Comparison of ENCODE assay signal across 35 cellular contexts in the genomic region with DNA sequence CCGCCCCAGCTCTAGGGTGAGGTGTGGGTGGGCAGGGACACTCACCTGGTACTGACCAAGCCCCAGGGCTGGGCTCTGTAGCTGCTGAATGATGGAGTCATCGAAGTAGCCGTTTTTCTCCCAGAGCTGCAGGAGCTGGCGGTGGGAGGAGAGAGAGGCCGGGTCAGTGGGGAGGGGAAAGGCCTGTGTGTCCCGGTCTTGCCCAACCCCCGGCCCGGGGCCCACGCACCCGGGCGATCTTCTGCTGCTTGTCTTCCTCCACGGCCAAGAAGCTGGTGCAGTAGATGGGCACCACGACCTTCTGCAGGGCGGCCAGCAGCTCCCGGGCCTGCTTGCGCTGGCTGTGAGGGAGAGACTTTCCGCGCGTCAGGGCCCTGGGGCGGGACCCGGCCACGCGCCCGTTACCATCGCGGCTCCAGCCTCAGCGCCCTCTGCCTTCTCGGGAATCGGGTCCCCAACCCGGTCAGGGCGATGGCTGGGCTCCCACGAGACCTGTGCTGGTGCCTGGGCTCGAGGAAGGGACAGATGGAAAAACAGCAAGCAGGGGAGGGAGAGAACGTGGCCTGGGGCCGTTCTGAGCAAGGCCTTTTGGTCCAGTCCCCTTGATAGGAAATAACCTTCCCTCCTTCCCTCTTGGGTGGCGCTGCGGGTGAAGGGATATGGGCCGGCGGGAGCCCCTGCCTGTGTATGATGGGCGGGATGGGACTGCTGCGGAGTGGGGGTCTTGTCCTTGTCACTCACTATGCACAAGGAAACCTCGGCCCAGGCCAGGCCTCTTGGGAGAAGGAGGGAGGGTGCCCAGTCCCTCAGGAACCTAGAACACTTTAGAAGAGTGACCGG. TPM values are rescaled to one million over a fixed set of nuclear protein-coding genes. Genes with fewer than 3 reads are reported as not detected.
"Had no signal": no experiment of that assay in that cellular context is flagged by ENCODE, and none has a peak within 500 bp of the region (broad histone marks: within the 10 kb centered on the region; RNA-seq: fewer than 3 reads in every experiment).

No MANE protein-coding gene starts in this region.

- ATAC-seq: esophagus mucosa; gastroesophageal sphincter; heart left ventricle; left lung; naive thymus-derived CD4-positive, alpha-beta T cell; psoas muscle; right cardiac atrium; stimulated activated memory B cell treated with anti-CD40 and anti-IgM and Interleukin-4, amounts not matched to agents 10 μg/mL and 1 μg/mL and 100 μg/mL, for 72 hours had no signal

- H3K36me3 ChIP-seq: neural progenitor cell had no signal

- FAIRE-seq: colon, kidney, urothelium cell line had no signal

- H3K4me3 Mint-ChIP-seq: dendritic cell treated with granulocyte-macrophage colony-stimulating factor and Interleukin-4, amounts not matched to agents 40 ng/mL and 50 ng/mL, for 4 days; endodermal cell; naive thymus-derived CD4-positive, alpha-beta T cell; nephron; neural progenitor cell; stimulated activated memory B cell treated with anti-CD40 and anti-IgM and Interleukin-4, amounts not matched to agents 10 μg/mL and 1 μg/mL and 100 μg/mL, for 72 hours; stimulated activated naive CD8-positive, alpha-beta T cell treated with anti-CD3 and anti-CD28 coated beads, Interleukin-15, Interleukin-2, amounts not matched to agents 100 ng/mL and 50 ng/mL, for 24 hours had no signal

- H3K9me3 Mint-ChIP-seq: dendritic cell treated with granulocyte-macrophage colony-stimulating factor and Interleukin-4, amounts not matched to agents 40 ng/mL and 50 ng/mL, for 4 days; endodermal cell; naive thymus-derived CD4-positive, alpha-beta T cell; nephron; neural progenitor cell; stimulated activated memory B cell treated with anti-CD40 and anti-IgM and Interleukin-4, amounts not matched to agents 10 μg/mL and 1 μg/mL and 100 μg/mL, for 72 hours; stimulated activated naive CD8-positive, alpha-beta T cell treated with anti-CD3 and anti-CD28 coated beads, Interleukin-15, Interleukin-2, amounts not matched to agents 100 ng/mL and 50 ng/mL, for 24 hours had no signal

- H2AFZ ChIP-seq: hepatocyte, neural progenitor cell had no signal

- H3K27me3 ChIP-seq: gastroesophageal sphincter, heart left ventricle, hepatocyte, left lung, neural progenitor cell, ovary, sigmoid colon, tibial nerve, upper lobe of left lung had no signal

- H3K27ac Mint-ChIP-seq: dendritic cell treated with granulocyte-macrophage colony-stimulating factor and Interleukin-4, amounts not matched to agents 40 ng/mL and 50 ng/mL, for 4 days; endodermal cell; nephron; neural progenitor cell had no signal

- H3K4me3 ChIP-seq: gastroesophageal sphincter, heart left ventricle, hepatocyte, left lung, neural progenitor cell, ovary, psoas muscle, sigmoid colon, thoracic aorta, tibial nerve, upper lobe of left lung had no signal

- H3K27ac ChIP-seq: epithelial cell of prostate, gastroesophageal sphincter, heart left ventricle, hepatocyte, left lung, neural progenitor cell, ovary, psoas muscle, sigmoid colon, thoracic aorta, tibial nerve, upper lobe of left lung had no signal

- H3K9ac ChIP-seq: neural progenitor cell had no signal

- H3K9me3 ChIP-seq: gastroesophageal sphincter, heart left ventricle, left lung, ovary, psoas muscle, sigmoid colon, thoracic aorta, tibial nerve, upper lobe of left lung had no signal

- H3K4me1 Mint-ChIP-seq: endodermal cell; naive thymus-derived CD4-positive, alpha-beta T cell; nephron; neural progenitor cell had no signal

- DNase-seq: effector CD8-positive, alpha-beta T cell; endodermal cell; foreskin fibroblast; heart left ventricle; kidney; left lung; mesendoderm; midbrain; naive thymus-derived CD4-positive, alpha-beta T cell; nucleus accumbens; ovary; posterior cingulate gyrus; psoas muscle; sigmoid colon; stimulated activated CD4-positive, alpha-beta T cell treated with anti-CD3 and anti-CD28 coated beads, Interleukin-2, amount 100 ng/mL, for 24 hours; stimulated activated CD4-positive, alpha-beta T cell treated with anti-CD3 and anti-CD28 coated beads, Interleukin-4, amount 100 ng/mL, for 24 hours had no signal

- H3K4me2 ChIP-seq: hepatocyte, neural progenitor cell had no signal

- H3K4me1 ChIP-seq: gastroesophageal sphincter, heart left ventricle, left lung, neural progenitor cell, psoas muscle, sigmoid colon, tibial nerve, upper lobe of left lung had no signal

RNA-seq across cellular contexts. Expression of a gene that starts 34.8 kb away (rescaled TPM):
- total RNA-seq: esophagus mucosa; gastroesophageal sphincter; heart left ventricle; hepatocyte; kidney; left lung; lower leg skin; lung microvascular endothelial cell; mucosa of gallbladder; naive thymus-derived CD4-positive, alpha-beta T cell; ovary; renal cortical epithelial cell; right cardiac atrium; sigmoid colon; thoracic aorta; tibial nerve; upper lobe of left lung had no signal
- polyA plus RNA-seq: heart left ventricle; hepatocyte; naive thymus-derived CD4-positive, alpha-beta T cell; ovary; right cardiac atrium; sigmoid colon had no signal
